In genomic region chr12:92025462-92026207, GRCh38 we compare ENCODE assay signal across 1 cellular context.
TF ChIP-seq lines count a peak whose summit lies in the region.

No MANE protein-coding gene starts in this region.

TF ChIP-seq in GM12878, 131 proteins besides CTCF, POLR2A, EP300 and RAD21:
- peak; percentile 35 for TF ChIP-seq BCL3 (IDR thresholded peaks at IDR 0.05; ENCODE audit: borderline replicate concordance, insufficient read depth, low read depth, low read length, poor library complexity, severe bottlenecking)
- TF ChIP-seq MTA2 (IDR thresholded peaks at IDR 0.05; ENCODE audit: low read depth) = peak; percentile 85
- peak; percentile 40; the same call in 1 of the 2 replicates for TF ChIP-seq BCL11A (IDR thresholded peaks at IDR 0.05; ENCODE audit: low read depth, low read length)
- TF ChIP-seq ZNF687 (IDR thresholded peaks at IDR 0.05) = peak; percentile 48; the same call in 1 of the 2 replicates
- peak; percentile 43; the same call in 1 of the 2 replicates for TF ChIP-seq ZNF217 (IDR thresholded peaks at IDR 0.05)
- TF ChIP-seq ZBTB40 (IDR thresholded peaks at IDR 0.05; ENCODE audit: borderline replicate concordance) = no peak
- TF ChIP-seq CUX1 (IDR thresholded peaks at IDR 0.05; ENCODE audit: insufficient replicate concordance, low read depth, low read length) = peak; percentile 20
- peak in 1 of 2 experiments; percentile 37; a peak in 1 of 4 replicates for TF ChIP-seq IKZF2 (IDR thresholded peaks at IDR 0.05)
- no peak for TF ChIP-seq TBL1XR1 (IDR thresholded peaks at IDR 0.05; ENCODE audit: low read depth, low read length)
- 0 out of 2 replicates have a peak, but pooled peaks have one; percentile 33 for TF ChIP-seq PAX8 (IDR thresholded peaks at IDR 0.05)
- no peak for TF ChIP-seq RBBP5 (conservative IDR thresholded peaks at IDR 0.05)
- peak; percentile 68 for TF ChIP-seq PBX3 (IDR thresholded peaks at IDR 0.05; ENCODE audit: insufficient replicate concordance, low read depth, low read length)
- TF ChIP-seq ATF7 (IDR thresholded peaks at IDR 0.05; ENCODE audit: low read depth) = peak; percentile 61
- TF ChIP-seq PKNOX1 (IDR thresholded peaks at IDR 0.05) = 0 out of 2 replicates have a peak, but pooled peaks have one; percentile 25
